ENCODE assay signal across 11 cellular contexts in the genomic region with DNA sequence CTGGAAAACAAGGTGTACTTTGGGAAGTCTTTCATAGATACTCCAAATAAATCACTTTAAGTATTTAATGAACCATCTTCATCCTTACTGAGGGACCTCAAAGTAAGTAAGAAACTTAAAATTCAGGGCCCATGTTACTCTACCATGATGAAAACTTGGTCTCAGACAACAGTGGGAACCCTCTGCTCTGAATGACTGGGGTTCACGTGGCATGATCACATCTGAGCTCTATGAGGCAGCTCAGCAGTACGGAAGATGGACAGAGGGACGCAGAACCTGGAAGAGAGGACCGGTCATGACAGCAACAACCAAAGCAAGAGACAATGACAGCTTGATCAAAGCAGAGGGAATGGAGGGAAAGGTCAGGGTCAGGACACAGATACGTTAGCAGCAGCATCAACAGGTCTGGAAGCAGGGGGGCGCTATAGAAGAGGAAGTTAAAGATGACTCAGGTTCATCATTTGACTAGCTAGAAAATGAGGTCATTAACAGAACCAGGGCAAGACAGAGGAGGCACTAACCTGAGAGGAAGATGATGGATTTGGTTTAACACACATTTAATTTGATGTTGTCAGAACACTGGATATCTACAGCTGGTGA. TPM values are rescaled to one million over a fixed set of nuclear protein-coding genes. Genes with fewer than 3 reads are reported as not detected.
A peak's percentile ranks its signal among the peaks of the same experiment; 100 is the strongest.
DNase-seq lines count a peak whose midpoint lies in the region; ATAC-seq and TF ChIP-seq lines count a peak whose summit lies in the region.
"Had no signal": no experiment of that assay in that cellular context is flagged by ENCODE, and none has a peak within 500 bp of the region (broad histone marks: within the 10 kb centered on the region; RNA-seq: fewer than 3 reads in every experiment).

No MANE protein-coding gene starts in this region.

- H3K9me3 ChIP-seq in Caco-2 = no peaks in the 10 kb centered on the region
- H3K9me3 ChIP-seq: BLaER1 had no signal

- no peaks in the 10 kb centered on the region for H3K4me1 ChIP-seq in Caco-2

- POLR2A ChIA-PET in Caco-2 (lab: Charles Lee) = interaction anchor here (0.7 kb wide), 1 partner anchor 110 kb away, joined by 4 read pairs; no protein-coding TSS in a partner anchor

- intact Hi-C loops in Caco-2 (cut with micrococcal nuclease; ENCODE audit: unreplicated experiment) = no loop called here

- no peaks in the 10 kb centered on the region for H3K27me3 ChIP-seq in brain microvascular endothelial cell (replicated peaks)
- no peaks in the 10 kb centered on the region for H3K27me3 ChIP-seq in Caco-2 (replicated peaks; ENCODE audit: control insufficient read depth, insufficient read depth, low read length)
- H3K27me3 ChIP-seq: BLaER1, dorsolateral prefrontal cortex had no signal

- TF ChIP-seq CTCF in brain microvascular endothelial cell (IDR thresholded peaks at IDR 0.05; ENCODE audit: low read depth, low read length, missing control alignments) (peak; percentile 25), Caco-2 (IDR thresholded peaks at IDR 0.05; ENCODE audit: insufficient read depth in 1 of 2, low read depth in 1 of 2, low read length in 1 of 2, severe bottlenecking in 1 of 2, unreplicated experiment in 1 of 2) (no peak), type B pancreatic cell (conservative IDR thresholded peaks at IDR 0.05) (no peak)

- H3K9me3 Mint-ChIP-seq in activated T-cell treated with anti-CD3 and anti-CD28 coated beads, Interleukin-2, amount 50 U/mL, for 4 hours = no peaks in the 10 kb centered on the region
- no peaks in the 10 kb centered on the region for H3K9me3 Mint-ChIP-seq in activated T-cell treated with anti-CD3 and anti-CD28 coated beads, Interleukin-2, amount 50 U/mL, for 24 hours
- no peaks in the 10 kb centered on the region for H3K9me3 Mint-ChIP-seq in Caco-2 (ENCODE audit: unreplicated experiment)
- no peaks in the 10 kb centered on the region for H3K9me3 Mint-ChIP-seq in type B pancreatic cell

- peak; percentile 15 for DNase-seq in activated T-cell treated with anti-CD3 and anti-CD28 coated beads, Interleukin-2, amount 50 U/mL, for 4 hours
- DNase-seq in activated T-cell treated with anti-CD3 and anti-CD28 coated beads, Interleukin-2, amount 50 U/mL, for 24 hours = no peak
- DNase-seq in NCI-H69 (lab: John Stamatoyannopoulos, UW) (peak; percentile 8), brain microvascular endothelial cell (no peak), Caco-2 (no peak), type B pancreatic cell (ENCODE audit: extremely low spot score, unreplicated experiment) (no peak), OCI-M2 (lab: John Stamatoyannopoulos, UW; ENCODE audit: unreplicated experiment) (no peak)
- peak; percentile 52 for DNase-seq in stimulated activated CD8-positive, alpha-beta memory T cell treated with anti-CD3 and anti-CD28 coated beads, Interleukin-4, amount 100 ng/mL, for 48 hours
- DNase-seq: dorsolateral prefrontal cortex, KG1 had no signal

- no peak overlapping the region for H3K27ac ChIP-seq in brain microvascular endothelial cell
- H3K27ac ChIP-seq: BLaER1 had no signal

- no TSS peak for BruUV-seq in Caco-2 (replicated peaks; lab: Mats Ljungman, UMichigan)

- H3K36me3 Mint-ChIP-seq in activated T-cell treated with anti-CD3 and anti-CD28 coated beads, Interleukin-2, amount 50 U/mL, for 4 hours (ENCODE audit: insufficient read depth) = peaks cover 19% of the 10 kb centered on the region
- peaks cover 31% of the 10 kb centered on the region for H3K36me3 Mint-ChIP-seq in activated T-cell treated with anti-CD3 and anti-CD28 coated beads, Interleukin-2, amount 50 U/mL, for 24 hours (ENCODE audit: low read depth)
- peaks cover 22% of the 10 kb centered on the region for H3K36me3 Mint-ChIP-seq in Caco-2 (ENCODE audit: insufficient read depth, unreplicated experiment)
- H3K36me3 Mint-ChIP-seq in type B pancreatic cell = peaks cover 26% of the 10 kb centered on the region

- H3K36me3 ChIP-seq in brain microvascular endothelial cell (replicated peaks) (peaks cover 52% of the 10 kb centered on the region), Caco-2 (ENCODE audit: control insufficient read depth, insufficient read depth, low read length) (no peaks in the 10 kb centered on the region)

- H3K4me1 Mint-ChIP-seq in activated T-cell treated with anti-CD3 and anti-CD28 coated beads, Interleukin-2, amount 50 U/mL, for 4 hours (ENCODE audit: low read depth) = peaks cover 34% of the 10 kb centered on the region
- peaks cover 33% of the 10 kb centered on the region for H3K4me1 Mint-ChIP-seq in activated T-cell treated with anti-CD3 and anti-CD28 coated beads, Interleukin-2, amount 50 U/mL, for 24 hours (ENCODE audit: low read depth)
- no peaks in the 10 kb centered on the region for H3K4me1 Mint-ChIP-seq in Caco-2 (ENCODE audit: low read depth, unreplicated experiment)
- peaks cover 15% of the 10 kb centered on the region for H3K4me1 Mint-ChIP-seq in type B pancreatic cell (ENCODE audit: unreplicated experiment)

- CTCF ChIA-PET in Caco-2 (lab: Charles Lee) = no interaction called here

- H3K4me3 ChIP-seq in brain microvascular endothelial cell (ENCODE audit: low read depth, low read length) = no peak overlapping the region
- no peak overlapping the region for H3K4me3 ChIP-seq in Caco-2 (ENCODE audit: low read depth, low read length)
- H3K4me3 ChIP-seq: BLaER1, dorsolateral prefrontal cortex had no signal

- H3K27ac Mint-ChIP-seq in activated T-cell treated with anti-CD3 and anti-CD28 coated beads, Interleukin-2, amount 50 U/mL, for 24 hours = no peak overlapping the region
- H3K27ac Mint-ChIP-seq in Caco-2 (ENCODE audit: unreplicated experiment) (no peak overlapping the region), type B pancreatic cell (no peak overlapping the region)

- in situ Hi-C loops in brain microvascular endothelial cell (cut with HindIII; ENCODE audit: low pct_ligation_motif_present, low sequenced_read_pairs) = no loop called here

- H3K27me3 Mint-ChIP-seq in activated T-cell treated with anti-CD3 and anti-CD28 coated beads, Interleukin-2, amount 50 U/mL, for 4 hours (ENCODE audit: low read depth) = no peaks in the 10 kb centered on the region
- H3K27me3 Mint-ChIP-seq in activated T-cell treated with anti-CD3 and anti-CD28 coated beads, Interleukin-2, amount 50 U/mL, for 24 hours = no peaks in the 10 kb centered on the region
- no peaks in the 10 kb centered on the region for H3K27me3 Mint-ChIP-seq in Caco-2 (ENCODE audit: insufficient read depth, unreplicated experiment)
- no peaks in the 10 kb centered on the region for H3K27me3 Mint-ChIP-seq in type B pancreatic cell

- ATAC-seq in activated T-cell treated with anti-CD3 and anti-CD28 coated beads, Interleukin-2, amount 50 U/mL, for 4 hours = peak; percentile 83 to 87

- no peak overlapping the region for H3K4me3 Mint-ChIP-seq in activated T-cell treated with anti-CD3 and anti-CD28 coated beads, Interleukin-2, amount 50 U/mL, for 4 hours
- H3K4me3 Mint-ChIP-seq in activated T-cell treated with anti-CD3 and anti-CD28 coated beads, Interleukin-2, amount 50 U/mL, for 24 hours = no peak overlapping the region
- H3K4me3 Mint-ChIP-seq in Caco-2 (ENCODE audit: unreplicated experiment) = no peak overlapping the region
- H3K4me3 Mint-ChIP-seq in type B pancreatic cell = no peak overlapping the region

RNA-seq across cellular contexts. Expression of a gene that starts 9.5 kb away (rescaled TPM):
- total RNA-seq in activated T-cell treated with anti-CD3 and anti-CD28 coated beads, Interleukin-2, amount 50 U/mL, for 4 hours = 100 to 1,000 TPM; 291 to 305 (median 303) TPM
- total RNA-seq in Caco-2 (2022) = 110 and 112 TPM in 2 replicates
- 111 and 118 TPM in 2 replicates for total RNA-seq in type B pancreatic cell (ENCODE audit: low replicate concordance)

Comparison
In these comparisons a context has a peak if more than half of its experiments do, and no peak if none do; other contexts are left out.
1. DNase-seq: peak in activated T-cell treated with anti-CD3 and anti-CD28 coated beads, Interleukin-2, amount 50 U/mL, for 4 hours (single experiment), NCI-H69 (single experiment) and stimulated activated CD8-positive, alpha-beta memory T cell treated with anti-CD3 and anti-CD28 coated beads, Interleukin-4, amount 100 ng/mL, for 48 hours (single experiment); none in activated T-cell treated with anti-CD3 and anti-CD28 coated beads, Interleukin-2, amount 50 U/mL, for 24 hours (single experiment), brain microvascular endothelial cell (single experiment), Caco-2 (0 of 2), type B pancreatic cell (single experiment) and OCI-M2 (single experiment).